Comparison of ENCODE assay signal across 30 cellular contexts in genomic region chr1:41110721-41111120, GRCh38.
DNase-seq lines count a peak whose midpoint lies in the region; ATAC-seq, FAIRE-seq and TF ChIP-seq lines count a peak whose summit lies in the region.
"Had no signal": no experiment of that assay in that cellular context is flagged by ENCODE, and none has a peak within 500 bp of the region (broad histone marks: within the 10 kb centered on the region; RNA-seq: fewer than 3 reads in every experiment).

No MANE protein-coding gene starts in this region.

- H3K9me3 Mint-ChIP-seq in nephron: no peaks in the 10 kb centered on the region
- H3K9me3 Mint-ChIP-seq: activated CD4-positive, alpha-beta T cell treated with anti-CD3 and anti-CD28 coated beads, Interleukin-2, amount 10 ng/mL, durations not matched to agents 24 days and 14 days; effector memory CD8-positive, alpha-beta T cell; naive thymus-derived CD4-positive, alpha-beta T cell; WTC11 had no signal

- CTCF ChIA-PET in HCT116 (lab: Charles Lee) (no interaction called here), GM12878 (lab: Yijun Ruan, JAX) (no interaction called here)

- H3K4me3 Mint-ChIP-seq in nephron: no peak overlapping the region
- H3K4me3 Mint-ChIP-seq: activated CD4-positive, alpha-beta T cell treated with anti-CD3 and anti-CD28 coated beads, Interleukin-2, amount 10 ng/mL, durations not matched to agents 24 days and 14 days; activated naive CD8-positive, alpha-beta T cell; effector memory CD8-positive, alpha-beta T cell; naive thymus-derived CD4-positive, alpha-beta T cell; WTC11 had no signal

- H3K4me2 ChIP-seq in HCT116 (ENCODE audit: low read length) (peak overlapping the region; percentile 65), GM12878 (ENCODE audit: control insufficient read depth, insufficient read depth) (no peak overlapping the region)

- no peaks in the 10 kb centered on the region for H3K9me2 ChIP-seq in HCT116 (ENCODE audit: insufficient read depth)

- SMC1A ChIA-PET in GM12878 (lab: Charles Lee; ENCODE audit: uncharacterized antibody, unreplicated experiment): no interaction called here

- POLR2A ChIA-PET in HCT116 (lab: Charles Lee): no interaction called here
- POLR2A ChIA-PET in GM12878 (lab: Charles Lee): no interaction called here

- TF ChIP-seq EP300 in GM12878 (IDR thresholded peaks at IDR 0.05; ENCODE audit: borderline replicate concordance in 1 of 2, control insufficient read depth in 1 of 2, low read depth in 2 of 2, low read length in 2 of 2) (no peak), transverse colon (IDR thresholded peaks at IDR 0.05; ENCODE audit: low read depth) (no peak)

- no peaks in the 10 kb centered on the region for H3K27me3 Mint-ChIP-seq in nephron (ENCODE audit: low read depth)
- H3K27me3 Mint-ChIP-seq: activated CD4-positive, alpha-beta T cell treated with anti-CD3 and anti-CD28 coated beads, Interleukin-2, amount 10 ng/mL, durations not matched to agents 24 days and 14 days; activated naive CD8-positive, alpha-beta T cell; effector memory CD8-positive, alpha-beta T cell; naive thymus-derived CD4-positive, alpha-beta T cell had no signal

- intact Hi-C loops in HCT116 (cut with micrococcal nuclease): no loop called here
- intact Hi-C loops in GM12878 (cut with micrococcal nuclease; ENCODE audit: unreplicated experiment): no loop called here
- intact Hi-C loops in transverse colon (cut with DNase I; ENCODE audit: low total_unique reads): loop anchor here (10.0 kb wide), 1 partner anchor 134 kb away; the partner anchor contains the start of gene SCMH1

- 97% methylated on average over 1 of the region's 1 CpG for WGBS in GM12878 (ENCODE audit: insufficient coverage, insufficient replicate concordance, low lambda C conversion rate, missing lambda C conversion rate)
- WGBS in transverse colon (ENCODE audit: low coverage in 1 of 2), 2 donors: 89 to 92% methylated on average over 1 of the region's 1 CpG

- ATAC-seq in HCT116 (no peak), GM12878 (no peak), GM18858 (IDR thresholded peaks at IDR 0.05; ENCODE audit: unreplicated experiment) (no peak)
- ATAC-seq: effector memory CD8-positive, alpha-beta T cell; naive thymus-derived CD4-positive, alpha-beta T cell; WTC11 had no signal

- no peaks in the 10 kb centered on the region for H3K79me2 ChIP-seq in HCT116 (ENCODE audit: insufficient read depth, low read length)
- no peaks in the 10 kb centered on the region for H3K79me2 ChIP-seq in GM12878 (ENCODE audit: control insufficient read depth, insufficient read depth, low read length)

- H3K4me1 ChIP-seq in HCT116 (ENCODE audit: control insufficient read depth in 1 of 2, insufficient read depth in 2 of 2, low read length in 2 of 2): peaks cover 26 to 27% of the 10 kb centered on the region in 2 experiments
- no peaks in the 10 kb centered on the region for H3K4me1 ChIP-seq in GM12878 (ENCODE audit: control insufficient read depth, insufficient read depth, low read length)
- peaks cover 15 to 26% (median 22%) of the 10 kb centered on the region in 4 donors for H3K4me1 ChIP-seq in transverse colon

- RAD21 ChIA-PET in HCT116 (lab: Charles Lee; ENCODE audit: low non-redundant PET in 1 of 2, low total read pairs in 2 of 2, uncharacterized antibody in 2 of 2, unreplicated experiment in 2 of 2) (no interaction called here), GM12878 (lab: Charles Lee; ENCODE audit: unreplicated experiment) (no interaction called here)

- TF ChIP-seq POLR2A in HCT116 (IDR thresholded peaks at IDR 0.05; ENCODE audit: borderline replicate concordance, extremely low read depth, insufficient read depth, insufficient read length): no peak
- no peak for TF ChIP-seq POLR2A in GM12878 (IDR thresholded peaks at IDR 0.05; ENCODE audit: low read depth, low read length)
- TF ChIP-seq POLR2A in transverse colon (IDR thresholded peaks at IDR 0.05): no peak

- no peak for DNase-seq in HCT116 (ENCODE audit: low read depth, low spot score)
- no peak for DNase-seq in GM12878 (ENCODE audit: low read depth, low spot score)
- no peak for DNase-seq in transverse colon
- DNase-seq in anterior cingulate cortex (lab: John Stamatoyannopoulos, UW): no peak
- no peak for DNase-seq in stimulated activated CD4-positive, alpha-beta T cell treated with anti-CD3 and anti-CD28 coated beads, Interleukin-2, amount 100 ng/mL, for 24 hours
- DNase-seq: activated CD4-positive, alpha-beta T cell treated with anti-CD3 and anti-CD28 coated beads, Interleukin-2, amount 10 ng/mL, durations not matched to agents 24 days and 14 days; activated CD8-positive, alpha-beta memory T cell treated with anti-CD3 and anti-CD28 coated beads for 24 hours; caudate nucleus; cortex of kidney; effector memory CD8-positive, alpha-beta T cell; H7; head of caudate nucleus; kidney; lower lobe of right lung; naive thymus-derived CD4-positive, alpha-beta T cell; NCI-H1436; NCI-H2081 treated with DMSO at 0.1 percent for 48 hours; NCI-H226; nucleus accumbens; Peyer's patch; psoas muscle; SIG-M5; stimulated activated CD4-positive, alpha-beta T cell treated with anti-CD3 and anti-CD28 coated beads, Interleukin-4, amount 100 ng/mL, for 4 hours had no signal

- H3K36me3 ChIP-seq in HCT116 (ENCODE audit: control insufficient read depth in 1 of 2, insufficient read depth in 2 of 2, low read length in 2 of 2): no peaks in the 10 kb centered on the region
- peaks cover 2 to 7% of the 10 kb centered on the region in 2 experiments for H3K36me3 ChIP-seq in GM12878 (ENCODE audit: control insufficient read depth in 2 of 2, insufficient read depth in 2 of 2, low read length in 1 of 2)
- H3K36me3 ChIP-seq in transverse colon: peaks cover 0 to 4% (median 0%) of the 10 kb centered on the region in 4 donors

- no peak for FAIRE-seq in GM12878 (lab: Jason Lieb, UNC)
- FAIRE-seq: astrocyte, GM12892, kidney had no signal

- H4K20me1 ChIP-seq in HCT116 (ENCODE audit: insufficient read depth) (no peaks in the 10 kb centered on the region), GM12878 (ENCODE audit: control insufficient read depth, insufficient read depth) (no peaks in the 10 kb centered on the region)
- H4K20me1 ChIP-seq: BLaER1 treated with 17β-estradiol and CSF1 and Interleukin-3, amounts not matched to agents 10 nM and 100 nM had no signal

- no peak for TF ChIP-seq CTCF in HCT116 (IDR thresholded peaks at IDR 0.05 in 2 of 3, conservative IDR thresholded peaks at IDR 0.05 in 1 of 3; ENCODE audit: borderline replicate concordance in 1 of 3, insufficient read depth in 1 of 3, low read depth in 2 of 3, low read length in 2 of 3)
- TF ChIP-seq CTCF in GM12878 (IDR thresholded peaks at IDR 0.05 in 2 of 3, conservative IDR thresholded peaks at IDR 0.05 in 1 of 3; ENCODE audit: control insufficient read depth in 2 of 3, extremely low read depth in 1 of 3, insufficient read depth in 1 of 3, low read depth in 3 of 3, low read length in 3 of 3): no peak
- TF ChIP-seq CTCF in nephron (IDR thresholded peaks at IDR 0.05; ENCODE audit: unreplicated experiment in 3 of 3): no peak
- TF ChIP-seq CTCF in transverse colon (IDR thresholded peaks at IDR 0.05): no peak

- H3K9me3 ChIP-seq in HCT116 (ENCODE audit: control insufficient read depth in 1 of 2, insufficient read depth in 1 of 2, low read depth in 1 of 2, low read length in 2 of 2): no peaks in the 10 kb centered on the region
- no peaks in the 10 kb centered on the region for H3K9me3 ChIP-seq in GM12878 (replicated peaks; ENCODE audit: control insufficient read depth, insufficient read depth, low read length)
- H3K9me3 ChIP-seq in transverse colon: no peaks in the 10 kb centered on the region
- H3K9me3 ChIP-seq: BLaER1 treated with 17β-estradiol and CSF1 and Interleukin-3, amounts not matched to agents 10 nM and 100 nM; lower lobe of right lung; Peyer's patch; psoas muscle had no signal

- H3K27me3 ChIP-seq in HCT116 (ENCODE audit: insufficient read depth, low read length) (no peaks in the 10 kb centered on the region), GM12878 (replicated peaks in 1 of 2; ENCODE audit: control insufficient read depth in 2 of 2, insufficient read depth in 2 of 2, low read length in 1 of 2) (no peaks in the 10 kb centered on the region), transverse colon (no peaks in the 10 kb centered on the region)
- H3K27me3 ChIP-seq: BLaER1 treated with 17β-estradiol and CSF1 and Interleukin-3, amounts not matched to agents 10 nM and 100 nM; Peyer's patch had no signal

- H3K4me3 ChIP-seq in HCT116 (replicated peaks in 1 of 2; ENCODE audit: low read depth in 1 of 2, low read length in 2 of 2) (peak overlapping the region in 1 of 2 experiments; percentile 22; a peak in 1 of 4 replicates), GM12878 (no peak overlapping the region), transverse colon (no peak overlapping the region)
- H3K4me3 ChIP-seq: BLaER1 treated with 17β-estradiol and CSF1 and Interleukin-3, amounts not matched to agents 10 nM and 100 nM; lower lobe of right lung; Peyer's patch; psoas muscle had no signal

- BruUV-seq in HCT116 (replicated peaks; lab: Mats Ljungman, UMichigan) (no TSS peak), GM12878 (replicated peaks; lab: Mats Ljungman, UMichigan) (TSS peak; percentile 31)

- H2AFZ ChIP-seq in HCT116 (ENCODE audit: low read depth, low read length, poor library complexity, severe bottlenecking) (no peak overlapping the region), GM12878 (ENCODE audit: control insufficient read depth, low read depth, low read length) (no peak overlapping the region)

- H3K4me1 Mint-ChIP-seq in nephron: peaks cover 37% of the 10 kb centered on the region
- H3K4me1 Mint-ChIP-seq: activated CD4-positive, alpha-beta T cell treated with anti-CD3 and anti-CD28 coated beads, Interleukin-2, amount 10 ng/mL, durations not matched to agents 24 days and 14 days had no signal

- TF ChIP-seq RAD21 in HCT116 (IDR thresholded peaks at IDR 0.05; ENCODE audit: low read depth): no peak
- TF ChIP-seq RAD21 in GM12878 (IDR thresholded peaks at IDR 0.05; ENCODE audit: insufficient read depth, low read depth, low read length): no peak

- H3K9ac ChIP-seq in HCT116 (ENCODE audit: low read length) (no peak overlapping the region), GM12878 (ENCODE audit: control insufficient read depth, insufficient read depth, low read length) (no peak overlapping the region)
- H3K9ac ChIP-seq: BLaER1 treated with 17β-estradiol and CSF1 and Interleukin-3, amounts not matched to agents 10 nM and 100 nM had no signal

- H3K36me3 Mint-ChIP-seq in nephron (ENCODE audit: low read depth): peaks cover 60% of the 10 kb centered on the region

- H3K27ac Mint-ChIP-seq in nephron: peak overlapping the region in 2 of 3 experiments; percentile 96 to 97
- H3K27ac Mint-ChIP-seq: activated CD4-positive, alpha-beta T cell treated with anti-CD3 and anti-CD28 coated beads, Interleukin-2, amount 10 ng/mL, durations not matched to agents 24 days and 14 days; activated naive CD8-positive, alpha-beta T cell; effector memory CD8-positive, alpha-beta T cell; naive thymus-derived CD4-positive, alpha-beta T cell; WTC11 had no signal

- peak overlapping the region; percentile 62; the same call in 1 of the 2 replicates for H3K27ac ChIP-seq in HCT116 (ENCODE audit: low read depth, low read length)
- no peak overlapping the region for H3K27ac ChIP-seq in GM12878 (ENCODE audit: control insufficient read depth, insufficient read depth)
- peak overlapping the region; percentile 74 to 89 (median 80) for H3K27ac ChIP-seq in transverse colon
- H3K27ac ChIP-seq: BLaER1 treated with 17β-estradiol and CSF1 and Interleukin-3, amounts not matched to agents 10 nM and 100 nM had no signal

- in situ Hi-C loops in GM12878 (cut with MboI): no loop called here
- in situ Hi-C loops in transverse colon (cut with MboI; ENCODE audit: low pct_ligation_motif_present in 1 of 4, low pct_unique_long_range_greater_than_20kb in 1 of 4, low sequenced_read_pairs in 3 of 4): no loop called here
